ENCODE assay signal across 22 cellular contexts in genomic region chrX:22538581-22538980, GRCh38.
"Had no signal": no experiment of that assay in that cellular context is flagged by ENCODE, and none has a peak within 500 bp of the region (broad histone marks: within the 10 kb centered on the region; RNA-seq: fewer than 3 reads in every experiment).

No MANE protein-coding gene starts in this region.

- H2AFZ ChIP-seq: parathyroid adenoma had no signal

- H3K27me3 ChIP-seq: esophagus squamous epithelium, right atrium auricular region, transverse colon had no signal

- H3K27ac Mint-ChIP-seq: activated CD4-positive, alpha-beta memory T cell treated with anti-CD3 and anti-CD28 coated beads for 36 hours; activated CD4-positive, alpha-beta T cell treated with anti-CD3 and anti-CD28 coated beads for 36 hours; activated CD8-positive, alpha-beta memory T cell treated with anti-CD3 and anti-CD28 coated beads, Interleukin-2, amount 10 ng/mL, durations not matched to agents 7 days and 5 days; activated naive CD4-positive, alpha-beta T cell treated with anti-CD3 and anti-CD28 coated beads, Interleukin-2, amount 10 ng/mL, durations not matched to agents 7 days and 5 days; brain; naive thymus-derived CD4-positive, alpha-beta T cell; T-helper 17 cell had no signal

- H3K4me1 ChIP-seq: esophagus squamous epithelium, parathyroid adenoma, right atrium auricular region, transverse colon had no signal

- ATAC-seq: activated CD4-positive, alpha-beta T cell treated with anti-CD3 and anti-CD28 coated beads for 36 hours; activated CD8-positive, alpha-beta memory T cell treated with anti-CD3 and anti-CD28 coated beads, Interleukin-2, amount 10 ng/mL, durations not matched to agents 7 days and 5 days; left cardiac atrium; naive thymus-derived CD4-positive, alpha-beta T cell; T-helper 17 cell had no signal

- H3K36me3 Mint-ChIP-seq: activated CD4-positive, alpha-beta memory T cell treated with anti-CD3 and anti-CD28 coated beads for 36 hours; activated CD8-positive, alpha-beta memory T cell treated with anti-CD3 and anti-CD28 coated beads, Interleukin-2, amount 10 ng/mL, durations not matched to agents 7 days and 5 days; activated naive CD4-positive, alpha-beta T cell treated with anti-CD3 and anti-CD28 coated beads, Interleukin-2, amount 10 ng/mL, durations not matched to agents 7 days and 5 days; brain; naive thymus-derived CD4-positive, alpha-beta T cell had no signal

- DNase-seq: activated CD4-positive, alpha-beta memory T cell treated with anti-CD3 and anti-CD28 coated beads for 36 hours; activated CD4-positive, alpha-beta T cell treated with anti-CD3 and anti-CD28 coated beads for 36 hours; activated CD8-positive, alpha-beta memory T cell treated with anti-CD3 and anti-CD28 coated beads, Interleukin-2, amount 10 ng/mL, durations not matched to agents 7 days and 5 days; activated naive CD4-positive, alpha-beta T cell treated with anti-CD3 and anti-CD28 coated beads, Interleukin-2, amount 10 ng/mL, durations not matched to agents 7 days and 5 days; activated T-cell treated with anti-CD3 and anti-CD28 coated beads, Interleukin-2, amount 50 U/mL, for 1 hour; esophagus squamous epithelium; foreskin melanocyte; head of caudate nucleus; left cardiac atrium; naive thymus-derived CD4-positive, alpha-beta T cell; stimulated activated CD4-positive, alpha-beta T cell treated with anti-CD3 and anti-CD28 coated beads, Interleukin-15, amount 100 ng/mL, for 24 hours; stimulated activated CD4-positive, alpha-beta T cell treated with anti-CD3 and anti-CD28 coated beads, Interleukin-4, amount 100 ng/mL, for 24 hours; stimulated activated naive CD4-positive, alpha-beta T cell; T-helper 17 cell; transverse colon had no signal

- H3K9me3 Mint-ChIP-seq: activated CD4-positive, alpha-beta memory T cell treated with anti-CD3 and anti-CD28 coated beads for 36 hours; activated naive CD4-positive, alpha-beta T cell treated with anti-CD3 and anti-CD28 coated beads, Interleukin-2, amount 10 ng/mL, durations not matched to agents 7 days and 5 days had no signal

- H3K27ac ChIP-seq: coronary artery, esophagus squamous epithelium, parathyroid adenoma, right atrium auricular region, skin epidermis, transverse colon had no signal

- H3K4me3 ChIP-seq: coronary artery, esophagus squamous epithelium, lung, right atrium auricular region, skin epidermis, transverse colon had no signal

- H3K4me3 Mint-ChIP-seq: activated CD4-positive, alpha-beta memory T cell treated with anti-CD3 and anti-CD28 coated beads for 36 hours; activated CD4-positive, alpha-beta T cell treated with anti-CD3 and anti-CD28 coated beads for 36 hours; activated CD8-positive, alpha-beta memory T cell treated with anti-CD3 and anti-CD28 coated beads, Interleukin-2, amount 10 ng/mL, durations not matched to agents 7 days and 5 days; activated naive CD4-positive, alpha-beta T cell treated with anti-CD3 and anti-CD28 coated beads, Interleukin-2, amount 10 ng/mL, durations not matched to agents 7 days and 5 days; brain; central memory CD8-positive, alpha-beta T cell; naive thymus-derived CD4-positive, alpha-beta T cell; T-helper 17 cell had no signal

- H3K4me1 Mint-ChIP-seq: activated CD4-positive, alpha-beta T cell treated with anti-CD3 and anti-CD28 coated beads for 36 hours; activated CD8-positive, alpha-beta memory T cell treated with anti-CD3 and anti-CD28 coated beads, Interleukin-2, amount 10 ng/mL, durations not matched to agents 7 days and 5 days; activated naive CD4-positive, alpha-beta T cell treated with anti-CD3 and anti-CD28 coated beads, Interleukin-2, amount 10 ng/mL, durations not matched to agents 7 days and 5 days; central memory CD8-positive, alpha-beta T cell; naive thymus-derived CD4-positive, alpha-beta T cell; T-helper 17 cell had no signal

- H3K36me3 ChIP-seq: esophagus squamous epithelium, right atrium auricular region, transverse colon had no signal

- H3K27me3 Mint-ChIP-seq: activated CD4-positive, alpha-beta memory T cell treated with anti-CD3 and anti-CD28 coated beads for 36 hours; activated CD8-positive, alpha-beta memory T cell treated with anti-CD3 and anti-CD28 coated beads, Interleukin-2, amount 10 ng/mL, durations not matched to agents 7 days and 5 days; activated naive CD4-positive, alpha-beta T cell treated with anti-CD3 and anti-CD28 coated beads, Interleukin-2, amount 10 ng/mL, durations not matched to agents 7 days and 5 days; brain; central memory CD8-positive, alpha-beta T cell; naive thymus-derived CD4-positive, alpha-beta T cell; T-helper 17 cell had no signal

- H3K79me2 ChIP-seq: parathyroid adenoma had no signal

- H3K9me3 ChIP-seq: esophagus squamous epithelium, right atrium auricular region, transverse colon had no signal

- H3K9ac ChIP-seq: parathyroid adenoma had no signal
